Comparison of ENCODE assay signal across 1 cellular context in the genomic region with DNA sequence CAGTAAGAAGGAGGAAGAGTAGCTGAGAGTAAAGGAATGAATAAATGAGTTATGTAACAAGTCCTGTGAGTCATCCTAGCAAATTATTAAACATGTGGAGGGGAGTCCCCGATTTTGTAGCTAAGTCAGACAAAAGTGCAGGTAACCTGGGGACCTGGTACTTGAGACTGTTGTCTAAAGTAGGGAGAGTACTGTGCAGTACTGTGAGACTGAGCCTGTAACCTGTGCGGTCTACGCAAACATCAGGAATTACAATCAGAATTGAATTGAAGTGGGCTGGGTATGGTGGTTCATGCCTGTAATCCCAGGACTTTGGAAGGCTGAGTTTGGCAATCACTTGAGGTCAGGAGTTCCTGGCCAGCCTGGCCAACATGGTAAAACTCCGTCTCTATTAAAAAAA.
TF ChIP-seq lines count a peak whose summit lies in the region.

No MANE protein-coding gene starts in this region.

TF ChIP-seq in GM12878, 131 proteins besides CTCF, POLR2A, EP300 and RAD21:
- TF ChIP-seq KAT2A (conservative IDR thresholded peaks at IDR 0.05; ENCODE audit: control insufficient read depth, low read depth, low read length) (no peak), EED (IDR thresholded peaks at IDR 0.05; ENCODE audit: low read depth) (no peak), SUZ12 (IDR thresholded peaks at IDR 0.05; ENCODE audit: unreplicated experiment) (no peak), ZNF24 (IDR thresholded peaks at IDR 0.05) (no peak), YBX1 (IDR thresholded peaks at IDR 0.05) (no peak), CREM (IDR thresholded peaks at IDR 0.05; ENCODE audit: low read depth) (no peak), SIX5 (IDR thresholded peaks at IDR 0.05; ENCODE audit: low read depth, low read length, severe bottlenecking) (no peak), TCF7 (IDR thresholded peaks at IDR 0.05; ENCODE audit: borderline replicate concordance) (no peak), JUND (IDR thresholded peaks at IDR 0.05; ENCODE audit: low read depth, low read length) (no peak), PAX5 (IDR thresholded peaks at IDR 0.05; ENCODE audit: borderline replicate concordance, low read depth, low read length) (no peak), FOS (IDR thresholded peaks at IDR 0.05; ENCODE audit: borderline replicate concordance, extremely low read depth, insufficient read length) (no peak), ZBED1 (IDR thresholded peaks at IDR 0.05; ENCODE audit: borderline replicate concordance) (no peak), TAF1 (IDR thresholded peaks at IDR 0.05; ENCODE audit: borderline replicate concordance, low read depth, low read length) (no peak)
- TF ChIP-seq, protein P1, sequence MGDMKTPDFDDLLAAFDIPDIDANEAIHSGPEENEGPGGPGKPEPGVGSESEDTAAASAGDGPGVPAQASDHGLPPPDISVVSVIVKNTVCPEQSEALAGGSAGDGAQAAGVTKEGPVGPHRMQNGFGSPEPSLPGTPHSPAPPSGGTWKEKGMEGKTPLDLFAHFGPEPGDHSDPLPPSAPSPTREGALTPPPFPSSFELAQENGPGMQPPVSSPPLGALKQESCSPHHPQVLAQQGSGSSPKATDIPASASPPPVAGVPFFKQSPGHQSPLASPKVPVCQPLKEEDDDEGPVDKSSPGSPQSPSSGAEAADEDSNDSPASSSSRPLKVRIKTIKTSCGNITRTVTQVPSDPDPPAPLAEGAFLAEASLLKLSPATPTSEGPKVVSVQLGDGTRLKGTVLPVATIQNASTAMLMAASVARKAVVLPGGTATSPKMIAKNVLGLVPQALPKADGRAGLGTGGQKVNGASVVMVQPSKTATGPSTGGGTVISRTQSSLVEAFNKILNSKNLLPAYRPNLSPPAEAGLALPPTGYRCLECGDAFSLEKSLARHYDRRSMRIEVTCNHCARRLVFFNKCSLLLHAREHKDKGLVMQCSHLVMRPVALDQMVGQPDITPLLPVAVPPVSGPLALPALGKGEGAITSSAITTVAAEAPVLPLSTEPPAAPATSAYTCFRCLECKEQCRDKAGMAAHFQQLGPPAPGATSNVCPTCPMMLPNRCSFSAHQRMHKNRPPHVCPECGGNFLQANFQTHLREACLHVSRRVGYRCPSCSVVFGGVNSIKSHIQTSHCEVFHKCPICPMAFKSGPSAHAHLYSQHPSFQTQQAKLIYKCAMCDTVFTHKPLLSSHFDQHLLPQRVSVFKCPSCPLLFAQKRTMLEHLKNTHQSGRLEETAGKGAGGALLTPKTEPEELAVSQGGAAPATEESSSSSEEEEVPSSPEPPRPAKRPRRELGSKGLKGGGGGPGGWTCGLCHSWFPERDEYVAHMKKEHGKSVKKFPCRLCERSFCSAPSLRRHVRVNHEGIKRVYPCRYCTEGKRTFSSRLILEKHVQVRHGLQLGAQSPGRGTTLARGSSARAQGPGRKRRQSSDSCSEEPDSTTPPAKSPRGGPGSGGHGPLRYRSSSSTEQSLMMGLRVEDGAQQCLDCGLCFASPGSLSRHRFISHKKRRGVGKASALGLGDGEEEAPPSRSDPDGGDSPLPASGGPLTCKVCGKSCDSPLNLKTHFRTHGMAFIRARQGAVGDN (IDR thresholded peaks at IDR 0.05) = no peak
- TF ChIP-seq, protein P2, sequence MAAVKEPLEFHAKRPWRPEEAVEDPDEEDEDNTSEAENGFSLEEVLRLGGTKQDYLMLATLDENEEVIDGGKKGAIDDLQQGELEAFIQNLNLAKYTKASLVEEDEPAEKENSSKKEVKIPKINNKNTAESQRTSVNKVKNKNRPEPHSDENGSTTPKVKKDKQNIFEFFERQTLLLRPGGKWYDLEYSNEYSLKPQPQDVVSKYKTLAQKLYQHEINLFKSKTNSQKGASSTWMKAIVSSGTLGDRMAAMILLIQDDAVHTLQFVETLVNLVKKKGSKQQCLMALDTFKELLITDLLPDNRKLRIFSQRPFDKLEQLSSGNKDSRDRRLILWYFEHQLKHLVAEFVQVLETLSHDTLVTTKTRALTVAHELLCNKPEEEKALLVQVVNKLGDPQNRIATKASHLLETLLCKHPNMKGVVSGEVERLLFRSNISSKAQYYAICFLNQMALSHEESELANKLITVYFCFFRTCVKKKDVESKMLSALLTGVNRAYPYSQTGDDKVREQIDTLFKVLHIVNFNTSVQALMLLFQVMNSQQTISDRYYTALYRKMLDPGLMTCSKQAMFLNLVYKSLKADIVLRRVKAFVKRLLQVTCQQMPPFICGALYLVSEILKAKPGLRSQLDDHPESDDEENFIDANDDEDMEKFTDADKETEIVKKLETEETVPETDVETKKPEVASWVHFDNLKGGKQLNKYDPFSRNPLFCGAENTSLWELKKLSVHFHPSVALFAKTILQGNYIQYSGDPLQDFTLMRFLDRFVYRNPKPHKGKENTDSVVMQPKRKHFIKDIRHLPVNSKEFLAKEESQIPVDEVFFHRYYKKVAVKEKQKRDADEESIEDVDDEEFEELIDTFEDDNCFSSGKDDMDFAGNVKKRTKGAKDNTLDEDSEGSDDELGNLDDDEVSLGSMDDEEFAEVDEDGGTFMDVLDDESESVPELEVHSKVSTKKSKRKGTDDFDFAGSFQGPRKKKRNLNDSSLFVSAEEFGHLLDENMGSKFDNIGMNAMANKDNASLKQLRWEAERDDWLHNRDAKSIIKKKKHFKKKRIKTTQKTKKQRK (IDR thresholded peaks at IDR 0.05; ENCODE audit: low read depth, low read length) = no peak
- TF ChIP-seq, protein P3, sequence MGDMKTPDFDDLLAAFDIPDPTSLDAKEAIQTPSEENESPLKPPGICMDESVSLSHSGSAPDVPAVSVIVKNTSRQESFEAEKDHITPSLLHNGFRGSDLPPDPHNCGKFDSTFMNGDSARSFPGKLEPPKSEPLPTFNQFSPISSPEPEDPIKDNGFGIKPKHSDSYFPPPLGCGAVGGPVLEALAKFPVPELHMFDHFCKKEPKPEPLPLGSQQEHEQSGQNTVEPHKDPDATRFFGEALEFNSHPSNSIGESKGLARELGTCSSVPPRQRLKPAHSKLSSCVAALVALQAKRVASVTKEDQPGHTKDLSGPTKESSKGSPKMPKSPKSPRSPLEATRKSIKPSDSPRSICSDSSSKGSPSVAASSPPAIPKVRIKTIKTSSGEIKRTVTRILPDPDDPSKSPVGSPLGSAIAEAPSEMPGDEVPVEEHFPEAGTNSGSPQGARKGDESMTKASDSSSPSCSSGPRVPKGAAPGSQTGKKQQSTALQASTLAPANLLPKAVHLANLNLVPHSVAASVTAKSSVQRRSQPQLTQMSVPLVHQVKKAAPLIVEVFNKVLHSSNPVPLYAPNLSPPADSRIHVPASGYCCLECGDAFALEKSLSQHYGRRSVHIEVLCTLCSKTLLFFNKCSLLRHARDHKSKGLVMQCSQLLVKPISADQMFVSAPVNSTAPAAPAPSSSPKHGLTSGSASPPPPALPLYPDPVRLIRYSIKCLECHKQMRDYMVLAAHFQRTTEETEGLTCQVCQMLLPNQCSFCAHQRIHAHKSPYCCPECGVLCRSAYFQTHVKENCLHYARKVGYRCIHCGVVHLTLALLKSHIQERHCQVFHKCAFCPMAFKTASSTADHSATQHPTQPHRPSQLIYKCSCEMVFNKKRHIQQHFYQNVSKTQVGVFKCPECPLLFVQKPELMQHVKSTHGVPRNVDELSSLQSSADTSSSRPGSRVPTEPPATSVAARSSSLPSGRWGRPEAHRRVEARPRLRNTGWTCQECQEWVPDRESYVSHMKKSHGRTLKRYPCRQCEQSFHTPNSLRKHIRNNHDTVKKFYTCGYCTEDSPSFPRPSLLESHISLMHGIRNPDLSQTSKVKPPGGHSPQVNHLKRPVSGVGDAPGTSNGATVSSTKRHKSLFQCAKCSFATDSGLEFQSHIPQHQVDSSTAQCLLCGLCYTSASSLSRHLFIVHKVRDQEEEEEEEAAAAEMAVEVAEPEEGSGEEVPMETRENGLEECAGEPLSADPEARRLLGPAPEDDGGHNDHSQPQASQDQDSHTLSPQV (IDR thresholded peaks at IDR 0.05) = no peak
- TF ChIP-seq, protein P4, sequence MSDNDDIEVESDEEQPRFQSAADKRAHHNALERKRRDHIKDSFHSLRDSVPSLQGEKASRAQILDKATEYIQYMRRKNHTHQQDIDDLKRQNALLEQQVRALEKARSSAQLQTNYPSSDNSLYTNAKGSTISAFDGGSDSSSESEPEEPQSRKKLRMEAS (IDR thresholded peaks at IDR 0.05; ENCODE audit: low read depth, low read length) = no peak
- TF ChIP-seq, protein P5, sequence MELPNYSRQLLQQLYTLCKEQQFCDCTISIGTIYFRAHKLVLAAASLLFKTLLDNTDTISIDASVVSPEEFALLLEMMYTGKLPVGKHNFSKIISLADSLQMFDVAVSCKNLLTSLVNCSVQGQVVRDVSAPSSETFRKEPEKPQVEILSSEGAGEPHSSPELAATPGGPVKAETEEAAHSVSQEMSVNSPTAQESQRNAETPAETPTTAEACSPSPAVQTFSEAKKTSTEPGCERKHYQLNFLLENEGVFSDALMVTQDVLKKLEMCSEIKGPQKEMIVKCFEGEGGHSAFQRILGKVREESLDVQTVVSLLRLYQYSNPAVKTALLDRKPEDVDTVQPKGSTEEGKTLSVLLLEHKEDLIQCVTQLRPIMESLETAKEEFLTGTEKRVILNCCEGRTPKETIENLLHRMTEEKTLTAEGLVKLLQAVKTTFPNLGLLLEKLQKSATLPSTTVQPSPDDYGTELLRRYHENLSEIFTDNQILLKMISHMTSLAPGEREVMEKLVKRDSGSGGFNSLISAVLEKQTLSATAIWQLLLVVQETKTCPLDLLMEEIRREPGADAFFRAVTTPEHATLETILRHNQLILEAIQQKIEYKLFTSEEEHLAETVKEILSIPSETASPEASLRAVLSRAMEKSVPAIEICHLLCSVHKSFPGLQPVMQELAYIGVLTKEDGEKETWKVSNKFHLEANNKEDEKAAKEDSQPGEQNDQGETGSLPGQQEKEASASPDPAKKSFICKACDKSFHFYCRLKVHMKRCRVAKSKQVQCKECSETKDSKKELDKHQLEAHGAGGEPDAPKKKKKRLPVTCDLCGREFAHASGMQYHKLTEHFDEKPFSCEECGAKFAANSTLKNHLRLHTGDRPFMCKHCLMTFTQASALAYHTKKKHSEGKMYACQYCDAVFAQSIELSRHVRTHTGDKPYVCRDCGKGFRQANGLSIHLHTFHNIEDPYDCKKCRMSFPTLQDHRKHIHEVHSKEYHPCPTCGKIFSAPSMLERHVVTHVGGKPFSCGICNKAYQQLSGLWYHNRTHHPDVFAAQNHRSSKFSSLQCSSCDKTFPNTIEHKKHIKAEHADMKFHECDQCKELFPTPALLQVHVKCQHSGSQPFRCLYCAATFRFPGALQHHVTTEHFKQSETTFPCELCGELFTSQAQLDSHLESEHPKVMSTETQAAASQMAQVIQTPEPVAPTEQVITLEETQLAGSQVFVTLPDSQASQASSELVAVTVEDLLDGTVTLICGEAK (IDR thresholded peaks at IDR 0.05; ENCODE audit: borderline replicate concordance) = no peak
- TF ChIP-seq, protein P6, sequence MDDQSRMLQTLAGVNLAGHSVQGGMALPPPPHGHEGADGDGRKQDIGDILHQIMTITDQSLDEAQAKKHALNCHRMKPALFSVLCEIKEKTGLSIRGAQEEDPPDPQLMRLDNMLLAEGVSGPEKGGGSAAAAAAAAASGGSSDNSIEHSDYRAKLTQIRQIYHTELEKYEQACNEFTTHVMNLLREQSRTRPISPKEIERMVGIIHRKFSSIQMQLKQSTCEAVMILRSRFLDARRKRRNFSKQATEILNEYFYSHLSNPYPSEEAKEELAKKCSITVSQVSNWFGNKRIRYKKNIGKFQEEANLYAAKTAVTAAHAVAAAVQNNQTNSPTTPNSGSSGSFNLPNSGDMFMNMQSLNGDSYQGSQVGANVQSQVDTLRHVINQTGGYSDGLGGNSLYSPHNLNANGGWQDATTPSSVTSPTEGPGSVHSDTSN (IDR thresholded peaks at IDR 0.05; ENCODE audit: insufficient replicate concordance, low read depth, low read length) = no peak
TF ChIP-seq in GM12878: peak in this region for 0.
